Comparison of ENCODE assay signal across 16 cellular contexts in the genomic region with DNA sequence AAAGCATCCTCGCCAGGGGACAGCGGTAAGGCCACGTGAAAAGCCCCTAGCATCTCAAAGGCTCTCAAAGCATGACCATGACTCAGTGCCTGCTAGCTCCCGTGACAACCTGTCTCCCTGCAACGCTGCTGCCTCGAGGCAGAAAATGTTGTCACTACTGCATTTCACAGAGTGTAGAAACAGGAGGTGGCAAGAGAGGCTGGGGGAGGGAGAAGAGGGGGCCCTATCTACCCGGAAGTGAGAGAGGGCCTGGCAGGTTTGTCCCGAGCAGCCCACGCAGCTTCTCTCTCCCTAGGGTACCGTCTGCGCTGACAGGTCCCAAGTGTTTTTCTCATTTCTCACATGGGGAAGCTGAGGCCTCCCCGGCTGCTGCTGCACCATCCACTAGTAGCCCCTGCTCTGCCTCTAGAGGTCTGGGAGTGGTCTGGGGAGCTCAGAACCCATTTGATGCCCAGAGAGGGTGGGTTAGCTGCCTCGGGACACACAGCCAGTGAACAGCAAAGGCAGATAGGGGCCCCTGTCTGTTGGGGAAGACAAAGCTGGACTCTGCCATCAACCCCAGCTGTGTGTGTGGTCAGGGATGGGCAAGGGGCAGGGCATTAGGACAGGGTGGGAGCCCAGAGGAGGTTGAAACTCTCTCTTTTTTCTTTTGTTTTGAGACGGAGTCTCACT. TPM values are rescaled to one million over a fixed set of nuclear protein-coding genes. Genes with fewer than 3 reads are reported as not detected.
A peak's percentile ranks its signal among the peaks of the same experiment; 100 is the strongest.
DNase-seq lines count a peak whose midpoint lies in the region; ATAC-seq, FAIRE-seq and TF ChIP-seq lines count a peak whose summit lies in the region.
"Had no signal": no experiment of that assay in that cellular context is flagged by ENCODE, and none has a peak within 500 bp of the region (broad histone marks: within the 10 kb centered on the region; RNA-seq: fewer than 3 reads in every experiment).

No MANE protein-coding gene starts in this region.

- H2BK120ac ChIP-seq in trophoblast cell (ENCODE audit: insufficient read depth, low read length, poor library complexity) = peak overlapping the region; percentile 64

- peaks cover 2% of the 10 kb centered on the region for H3K79me2 ChIP-seq in trophoblast cell (ENCODE audit: control insufficient read depth, insufficient read depth, low read length, poor library complexity)

- no peak overlapping the region for H4K12ac ChIP-seq in trophoblast cell (ENCODE audit: low read depth, low read length)

- peak overlapping the region; percentile 41 for H4K91ac ChIP-seq in trophoblast cell (ENCODE audit: low read depth, low read length)

- H3K9ac ChIP-seq in trophoblast cell (ENCODE audit: low read length) = peak overlapping the region; percentile 19

- H2BK12ac ChIP-seq in trophoblast cell (ENCODE audit: low read length) = no peak overlapping the region

- H3K36me3 ChIP-seq in bronchial epithelial cell (ENCODE audit: control insufficient read depth, insufficient read depth, low read length) (no peaks in the 10 kb centered on the region), trophoblast cell (ENCODE audit: control insufficient read depth in 1 of 2, insufficient read depth in 2 of 2, low read length in 2 of 2) (no peaks in the 10 kb centered on the region)
- H3K36me3 ChIP-seq: sigmoid colon, thoracic aorta had no signal

- H3K4me2 ChIP-seq in trophoblast cell (ENCODE audit: low read length) = no peak overlapping the region

- H3K23ac ChIP-seq in trophoblast cell (ENCODE audit: low read length) = no peak overlapping the region

- H3K27me3 ChIP-seq in bronchial epithelial cell (ENCODE audit: control insufficient read depth, insufficient read depth, low read length) = peaks cover 8% of the 10 kb centered on the region
- no peaks in the 10 kb centered on the region for H3K27me3 ChIP-seq in trophoblast cell (ENCODE audit: insufficient read depth, low read length)

- peak overlapping the region; percentile 44 for H3K27ac ChIP-seq in trophoblast cell (ENCODE audit: low read depth, low read length)
- H3K27ac ChIP-seq: 22Rv1, sigmoid colon, thoracic aorta had no signal

- no peak for TF ChIP-seq CTCF in bronchial epithelial cell (IDR thresholded peaks at IDR 0.05; ENCODE audit: insufficient read depth, low read length, severe bottlenecking)

- no peak for FAIRE-seq in bronchial epithelial cell (lab: Jason Lieb, UNC)

- H2BK5ac ChIP-seq in trophoblast cell (ENCODE audit: low read depth, low read length, poor library complexity) = peak overlapping the region; percentile 5

- H4K8ac ChIP-seq in trophoblast cell (ENCODE audit: low read depth, low read length) = no peak overlapping the region

- peak overlapping the region; percentile 4 for H3K18ac ChIP-seq in trophoblast cell (ENCODE audit: low read length)

- WGBS in trophoblast cell (ENCODE audit: extremely low coverage, insufficient coverage, insufficient read length) = no CpG with 5 or more reads among the region's 14 CpGs

- no peak for ATAC-seq in HG03039 (IDR thresholded peaks at IDR 0.05; ENCODE audit: unreplicated experiment)
- no peak for ATAC-seq in HG02885 (IDR thresholded peaks at IDR 0.05; ENCODE audit: poor library complexity, unreplicated experiment)
- ATAC-seq in HG03469 (IDR thresholded peaks at IDR 0.05; ENCODE audit: unreplicated experiment) = no peak

- no peak overlapping the region for H2AFZ ChIP-seq in trophoblast cell (ENCODE audit: insufficient read depth, low read length, poor library complexity)

- no peak overlapping the region for H3K4ac ChIP-seq in trophoblast cell (ENCODE audit: low read depth, low read length)

- DNase-seq in DMS 273 (lab: John Stamatoyannopoulos, UW; ENCODE audit: unreplicated experiment) = peak; percentile 50
- DNase-seq in DMS 273 treated with DMSO at 0.1 percent for 48 hours (lab: John Stamatoyannopoulos, UW) = no peak
- peak; percentile 15 for DNase-seq in LHCN-M2 (ENCODE audit: low read depth)
- DNase-seq in bronchial epithelial cell (ENCODE audit: low read depth) = peak; percentile 66
- peak; percentile 99 for DNase-seq in trophoblast cell
- DNase-seq: activated CD4-positive, alpha-beta T cell treated with anti-CD3 and anti-CD28 coated beads, Interleukin-2, amount 50 U/mL, for 1 hour; activated effector memory CD4-positive, alpha-beta T cell treated with Interleukin-2 at 50 U/mL for 16 hours; central memory CD4-positive, alpha-beta T cell; erythroblast; NCI-H748 treated with DMSO at 0.1 percent for 48 hours; sigmoid colon had no signal

- peaks cover 0 to 6% of the 10 kb centered on the region in 2 experiments for H3K4me1 ChIP-seq in trophoblast cell (ENCODE audit: control insufficient read depth in 1 of 2, insufficient read depth in 2 of 2, low read length in 2 of 2)

- no peak overlapping the region for H2AK5ac ChIP-seq in trophoblast cell (ENCODE audit: low read length)

- H3K79me1 ChIP-seq in trophoblast cell (ENCODE audit: low read length) = peaks cover 10% of the 10 kb centered on the region

- peaks cover 3% of the 10 kb centered on the region for H3K9me3 ChIP-seq in trophoblast cell (ENCODE audit: insufficient read depth, low read depth, low read length)

- H3K4me3 ChIP-seq in bronchial epithelial cell (ENCODE audit: low read depth, low read length) (no peak overlapping the region), trophoblast cell (ENCODE audit: low read depth, low read length) (no peak overlapping the region)
- H3K4me3 ChIP-seq: sigmoid colon, thoracic aorta had no signal

- peak overlapping the region; percentile 11 for H3K14ac ChIP-seq in trophoblast cell (ENCODE audit: low read length)

RNA-seq across cellular contexts. Expression of a gene that starts 3.7 kb away (rescaled TPM):
- total RNA-seq in LHCN-M2 (2014; rRNA removed) = 0.06 TPM in 1 of 2 replicates, not detected in the other
- polyA plus RNA-seq in LHCN-M2 (2012) = 0.01 TPM
- 4.2 and 10.1 TPM in 2 replicates for total RNA-seq in bronchial epithelial cell
- polyA plus RNA-seq in trophoblast cell (2013) = 72.9 and 77.9 TPM in 2 replicates

RNA-seq across cellular contexts. Expression of a gene that starts 58.5 kb away (rescaled TPM):
- total RNA-seq in LHCN-M2 (2014; rRNA removed) (17.6 and 23.2 TPM in 2 replicates), bronchial epithelial cell (24.0 and 37.4 TPM in 2 replicates)
- polyA plus RNA-seq in LHCN-M2 (2012) = 23.3 TPM
- 31.8 and 32.5 TPM in 2 replicates for polyA plus RNA-seq in trophoblast cell (2013)

RNA-seq across cellular contexts. Expression of a gene that starts 58.8 kb away (rescaled TPM):
- total RNA-seq in LHCN-M2 (2014; rRNA removed) (21.2 and 45.7 TPM in 2 replicates), bronchial epithelial cell (44.0 and 80.6 TPM in 2 replicates)
- polyA plus RNA-seq in LHCN-M2 (2012) = 41.9 TPM
- 75.5 and 76.6 TPM in 2 replicates for polyA plus RNA-seq in trophoblast cell (2013)
